Comparison of ENCODE assay signal across 16 cellular contexts in the genomic region with DNA sequence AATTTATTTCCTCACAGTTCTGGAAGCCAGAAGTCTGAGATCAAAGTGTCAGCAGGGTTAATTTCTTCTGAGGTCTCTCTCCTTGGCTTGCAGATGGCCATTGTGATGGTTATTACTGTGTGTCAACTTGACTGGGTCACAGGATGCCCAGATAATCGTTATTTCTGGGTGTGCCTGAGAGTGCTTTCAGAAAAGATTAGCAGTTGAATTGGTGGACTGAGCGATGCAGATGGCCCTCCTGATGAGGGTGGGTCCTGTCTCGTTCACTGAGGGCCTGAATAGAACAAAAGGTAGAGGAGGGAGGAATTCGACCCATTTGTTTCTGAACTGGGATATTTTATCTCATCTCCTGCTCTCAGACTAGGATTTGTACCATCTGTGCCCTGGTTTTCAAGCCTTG. TPM values are rescaled to one million over a fixed set of nuclear protein-coding genes. Genes with fewer than 3 reads are reported as not detected.
"Had no signal": no experiment of that assay in that cellular context is flagged by ENCODE, and none has a peak within 500 bp of the region (broad histone marks: within the 10 kb centered on the region; RNA-seq: fewer than 3 reads in every experiment).

No MANE protein-coding gene starts in this region.

- H3K9me3 ChIP-seq: thyroid gland had no signal

- H3K4me3 Mint-ChIP-seq: activated CD8-positive, alpha-beta T cell treated with anti-CD3 and anti-CD28 coated beads for 36 hours; activated T-cell treated with anti-CD3 and anti-CD28 coated beads, Interleukin-2, amount 50 U/mL, for 4 hours; neural crest cell; stimulated activated effector memory CD8-positive, alpha-beta T cell treated with anti-CD3 and anti-CD28 coated beads, Interleukin-12 subunit alpha, Interleukin-12 subunit beta, amount 100 ng/mL, for 72 hours; T-helper 17 cell had no signal

- H3K9ac ChIP-seq: parathyroid adenoma had no signal

- H3K36me3 Mint-ChIP-seq: stimulated activated effector memory CD8-positive, alpha-beta T cell treated with anti-CD3 and anti-CD28 coated beads, Interleukin-12 subunit alpha, Interleukin-12 subunit beta, amount 100 ng/mL, for 72 hours had no signal

- DNase-seq: activated CD4-positive, alpha-beta T cell treated with anti-CD3 and anti-CD28 coated beads for 48 hours; activated CD8-positive, alpha-beta T cell treated with anti-CD3 and anti-CD28 coated beads for 36 hours; activated effector memory CD4-positive, alpha-beta T cell treated with Interleukin-2 at 50 U/mL for 16 hours; activated naive CD4-positive, alpha-beta T cell treated with anti-CD3 and anti-CD28 coated beads, Interleukin-2, amount 50 U/mL, for 16 hours; activated T-cell treated with anti-CD3 and anti-CD28 coated beads, Interleukin-2, amount 50 U/mL, for 4 hours; hippocampal formation; midbrain; stimulated activated CD4-positive, alpha-beta T cell treated with anti-CD3 and anti-CD28 coated beads, Interleukin-2, amount 100 ng/mL, for 24 hours; T-helper 17 cell; thyroid gland had no signal

- FAIRE-seq: keratinocyte had no signal

- ATAC-seq: activated CD8-positive, alpha-beta T cell treated with anti-CD3 and anti-CD28 coated beads for 36 hours; activated T-cell treated with anti-CD3 and anti-CD28 coated beads, Interleukin-2, amount 50 U/mL, for 4 hours; left lobe of liver; stimulated activated effector memory CD8-positive, alpha-beta T cell treated with anti-CD3 and anti-CD28 coated beads, Interleukin-12 subunit alpha, Interleukin-12 subunit beta, amount 100 ng/mL, for 72 hours; T-helper 17 cell had no signal

- H3K4me1 ChIP-seq: parathyroid adenoma, thyroid gland had no signal

- H3K36me3 ChIP-seq: cardiac muscle cell, thyroid gland had no signal

- H2AFZ ChIP-seq: parathyroid adenoma had no signal

- H3K4me3 ChIP-seq: cardiac muscle cell, thyroid gland had no signal

- H3K4me1 Mint-ChIP-seq: stimulated activated effector memory CD8-positive, alpha-beta T cell treated with anti-CD3 and anti-CD28 coated beads, Interleukin-12 subunit alpha, Interleukin-12 subunit beta, amount 100 ng/mL, for 72 hours; T-helper 17 cell had no signal

- H3K27ac ChIP-seq: cardiac muscle cell, parathyroid adenoma, thyroid gland had no signal

- H3K79me2 ChIP-seq: parathyroid adenoma had no signal

- H3K27me3 ChIP-seq: thyroid gland had no signal

- H3K27ac Mint-ChIP-seq: activated CD8-positive, alpha-beta T cell treated with anti-CD3 and anti-CD28 coated beads for 36 hours; stimulated activated effector memory CD8-positive, alpha-beta T cell treated with anti-CD3 and anti-CD28 coated beads, Interleukin-12 subunit alpha, Interleukin-12 subunit beta, amount 100 ng/mL, for 72 hours; T-helper 17 cell had no signal

- H3K9me3 Mint-ChIP-seq: activated T-cell treated with anti-CD3 and anti-CD28 coated beads, Interleukin-2, amount 50 U/mL, for 4 hours; stimulated activated effector memory CD8-positive, alpha-beta T cell treated with anti-CD3 and anti-CD28 coated beads, Interleukin-12 subunit alpha, Interleukin-12 subunit beta, amount 100 ng/mL, for 72 hours had no signal

RNA-seq across cellular contexts. Expression of gene SMIM43, which starts 15.7 kb away (rescaled TPM):
- total RNA-seq: activated CD8-positive, alpha-beta T cell treated with anti-CD3 and anti-CD28 coated beads for 36 hours; activated T-cell treated with anti-CD3 and anti-CD28 coated beads, Interleukin-2, amount 50 U/mL, for 4 hours; cardiac muscle cell; left lobe of liver; T-helper 17 cell; thyroid gland had no signal
